ENCODE assay signal across 11 cellular contexts in the genomic region with DNA sequence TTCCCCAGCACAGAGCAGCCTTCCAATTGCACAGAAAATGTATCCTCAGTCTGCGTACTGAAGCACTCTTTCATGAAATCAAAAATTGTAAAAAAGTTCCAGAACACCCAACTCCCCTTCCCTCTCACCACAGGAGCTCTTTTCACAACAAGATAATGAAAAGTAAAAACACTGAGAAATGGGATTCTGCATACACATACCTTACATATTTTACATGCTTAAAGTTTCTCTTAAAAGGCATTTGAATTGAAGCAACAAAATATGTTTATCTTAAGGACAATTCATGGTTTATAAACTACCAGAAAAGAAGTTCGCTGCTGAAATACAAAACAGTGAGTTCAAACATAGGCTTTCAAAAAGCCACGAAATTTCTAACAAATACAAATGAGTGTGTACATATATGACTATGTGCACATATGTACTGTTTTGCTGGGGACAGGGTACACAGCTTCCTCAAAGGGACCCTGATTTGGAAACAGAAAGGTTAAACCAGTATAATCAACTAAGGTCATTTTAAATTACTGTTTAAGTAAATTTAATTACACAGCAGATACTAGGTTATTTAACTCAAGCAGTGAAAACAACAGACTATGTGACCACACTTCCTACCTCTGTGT. TPM values are rescaled to one million over a fixed set of nuclear protein-coding genes. Genes with fewer than 3 reads are reported as not detected.
A peak's percentile ranks its signal among the peaks of the same experiment; 100 is the strongest.
DNase-seq lines count a peak whose midpoint lies in the region; ATAC-seq and TF ChIP-seq lines count a peak whose summit lies in the region.
"Had no signal": no experiment of that assay in that cellular context is flagged by ENCODE, and none has a peak within 500 bp of the region (broad histone marks: within the 10 kb centered on the region; RNA-seq: fewer than 3 reads in every experiment).

No MANE protein-coding gene starts in this region.

- peaks cover 40% of the 10 kb centered on the region for H3K4me1 Mint-ChIP-seq in MCF 10A (ENCODE audit: insufficient read depth, unreplicated experiment)
- peaks cover 69% of the 10 kb centered on the region for H3K4me1 Mint-ChIP-seq in T-helper 2 cell treated with Interferon-gamma antibody and Interleukin-4, amounts not matched to agents 5 μg/mL and 100 μg/mL, for 36 hours (ENCODE audit: low read depth)
- H3K4me1 Mint-ChIP-seq in type B pancreatic cell (ENCODE audit: unreplicated experiment), result peaks cover 37% of the 10 kb centered on the region

- H3K36me3 Mint-ChIP-seq in MCF 10A (ENCODE audit: insufficient read depth, unreplicated experiment) (peaks cover 19% of the 10 kb centered on the region), type B pancreatic cell (peaks cover 8% of the 10 kb centered on the region)
- peaks cover 34% of the 10 kb centered on the region for H3K36me3 Mint-ChIP-seq in T-helper 2 cell treated with Interferon-gamma antibody and Interleukin-4, amounts not matched to agents 5 μg/mL and 100 μg/mL, for 36 hours (ENCODE audit: low read depth)

- intact Hi-C loops in MCF 10A (cut with micrococcal nuclease), result no loop called here
- intact Hi-C loops in breast epithelium (cut with DNase I; ENCODE audit: low total_unique reads), result no loop called here

- H3K4me3 Mint-ChIP-seq in MCF 10A (ENCODE audit: unreplicated experiment), result no peak overlapping the region
- H3K4me3 Mint-ChIP-seq in T-helper 2 cell treated with Interferon-gamma antibody and Interleukin-4, amounts not matched to agents 5 μg/mL and 100 μg/mL, for 36 hours, result peak overlapping the region; percentile 77
- no peak overlapping the region for H3K4me3 Mint-ChIP-seq in type B pancreatic cell

- H3K4me1 ChIP-seq in breast epithelium, result no peaks in the 10 kb centered on the region

- peak overlapping the region; percentile 39 for H3K27ac Mint-ChIP-seq in MCF 10A (ENCODE audit: low read depth, unreplicated experiment)
- H3K27ac Mint-ChIP-seq in T-helper 2 cell treated with Interferon-gamma antibody and Interleukin-4, amounts not matched to agents 5 μg/mL and 100 μg/mL, for 36 hours, result peak overlapping the region; percentile 70
- H3K27ac Mint-ChIP-seq in type B pancreatic cell, result peak overlapping the region; percentile 5

- no peaks in the 10 kb centered on the region for H3K27me3 Mint-ChIP-seq in MCF 10A (ENCODE audit: insufficient read depth, unreplicated experiment)
- no peaks in the 10 kb centered on the region for H3K27me3 Mint-ChIP-seq in T-helper 2 cell treated with Interferon-gamma antibody and Interleukin-4, amounts not matched to agents 5 μg/mL and 100 μg/mL, for 36 hours (ENCODE audit: low read depth)
- no peaks in the 10 kb centered on the region for H3K27me3 Mint-ChIP-seq in type B pancreatic cell

- TF ChIP-seq CTCF in MCF 10A (IDR thresholded peaks at IDR 0.05; ENCODE audit: unreplicated experiment), result no peak
- TF ChIP-seq CTCF in breast epithelium (IDR thresholded peaks at IDR 0.05), result no peak
- TF ChIP-seq CTCF in fibroblast of the aortic adventitia (IDR thresholded peaks at IDR 0.05; ENCODE audit: insufficient read depth, low read length), result no peak
- no peak for TF ChIP-seq CTCF in type B pancreatic cell (conservative IDR thresholded peaks at IDR 0.05)

- H3K4me3 ChIP-seq in breast epithelium (no peak overlapping the region), fibroblast of the aortic adventitia (ENCODE audit: low read depth, low read length) (no peak overlapping the region)

- H3K27me3 ChIP-seq in breast epithelium, result no peaks in the 10 kb centered on the region

- no peaks in the 10 kb centered on the region for H3K9me3 ChIP-seq in breast epithelium

- H3K9me3 Mint-ChIP-seq in MCF 10A (ENCODE audit: unreplicated experiment) (no peaks in the 10 kb centered on the region), type B pancreatic cell (no peaks in the 10 kb centered on the region)
- no peaks in the 10 kb centered on the region for H3K9me3 Mint-ChIP-seq in T-helper 2 cell treated with Interferon-gamma antibody and Interleukin-4, amounts not matched to agents 5 μg/mL and 100 μg/mL, for 36 hours

- ATAC-seq in GM21360 (IDR thresholded peaks at IDR 0.05; ENCODE audit: unreplicated experiment), result no peak
- ATAC-seq in GM18520 (IDR thresholded peaks at IDR 0.05; ENCODE audit: unreplicated experiment), result no peak

- no peak for TF ChIP-seq POLR2A in breast epithelium (IDR thresholded peaks at IDR 0.05)

- no peak overlapping the region for H3K27ac ChIP-seq in breast epithelium

- POLR2A ChIA-PET in MCF 10A (lab: Yijun Ruan, JAX), result interaction anchor here (0.7 to 8.8 kb wide), 6 partner anchors 16 to 1807 kb away, joined by 3 to 148 read pairs (median 6); partner anchors contain the start of genes CDC42EP4 and COG1

- H3K36me3 ChIP-seq in breast epithelium, result no peaks in the 10 kb centered on the region

- no peak for DNase-seq in MCF 10A (ENCODE audit: unreplicated experiment)
- DNase-seq in breast epithelium (ENCODE audit: low spot score in 2 of 2), result no peak
- DNase-seq in T-helper 2 cell treated with Interferon-gamma antibody and Interleukin-4, amounts not matched to agents 5 μg/mL and 100 μg/mL, for 36 hours (ENCODE audit: low spot score), result no peak
- peak; percentile 28 for DNase-seq in fibroblast of the aortic adventitia (ENCODE audit: low read depth)
- no peak for DNase-seq in type B pancreatic cell (ENCODE audit: extremely low spot score, unreplicated experiment)
- DNase-seq in OCI-M1 (lab: John Stamatoyannopoulos, UW), result no peak
- DNase-seq: activated CD8-positive, alpha-beta memory T cell treated with anti-CD3 and anti-CD28 coated beads for 24 hours; NCI-H2171 treated with DMSO at 0.1 percent for 48 hours; small intestine had no signal

- CTCF ChIA-PET in MCF 10A (lab: Yijun Ruan, JAX), result interaction anchor here (0.6 to 2.1 kb wide), 3 partner anchors 9 to 501 kb away, joined by 3 to 9 read pairs (median 3); no protein-coding TSS in a partner anchor

- BruUV-seq in MCF 10A (replicated peaks; lab: Mats Ljungman, UMichigan), result no TSS peak

RNA-seq across cellular contexts. Expression of gene COG1, which starts 33.8 kb away (rescaled TPM):
- total RNA-seq in MCF 10A (2022) (37.0 and 42.8 TPM in 2 replicates), breast epithelium (10 to 100 TPM; 22.9 to 40.3 (median 36.1) TPM), fibroblast of the aortic adventitia (ENCODE audit: low replicate concordance) (9.1 and 28.1 TPM in 2 replicates), type B pancreatic cell (ENCODE audit: low replicate concordance) (36.5 and 37.2 TPM in 2 replicates)

RNA-seq across cellular contexts. Expression of gene CPSF4L, which starts 35.0 kb away (rescaled TPM):
- total RNA-seq in MCF 10A (2022) (not detected in 2 replicates), breast epithelium (under 1 TPM in 1 of 3 donors, not detected in 2; 0.29 TPM), fibroblast of the aortic adventitia (ENCODE audit: low replicate concordance) (1.1 TPM in 1 of 2 replicates, not detected in the other), type B pancreatic cell (ENCODE audit: low replicate concordance) (not detected in 2 replicates)

Comparison
In these comparisons a context has a peak if more than half of its experiments do, and no peak if none do; other contexts are left out.
1. H3K27ac Mint-ChIP-seq: peak in every context shown above with its lines; median percentile 70 in T-helper 2 cell treated with Interferon-gamma antibody and Interleukin-4, amounts not matched to agents 5 μg/mL and 100 μg/mL, for 36 hours; 39 in MCF 10A; 5 in type B pancreatic cell.